19 cellular contexts compared by ENCODE assay signal in the genomic region with DNA sequence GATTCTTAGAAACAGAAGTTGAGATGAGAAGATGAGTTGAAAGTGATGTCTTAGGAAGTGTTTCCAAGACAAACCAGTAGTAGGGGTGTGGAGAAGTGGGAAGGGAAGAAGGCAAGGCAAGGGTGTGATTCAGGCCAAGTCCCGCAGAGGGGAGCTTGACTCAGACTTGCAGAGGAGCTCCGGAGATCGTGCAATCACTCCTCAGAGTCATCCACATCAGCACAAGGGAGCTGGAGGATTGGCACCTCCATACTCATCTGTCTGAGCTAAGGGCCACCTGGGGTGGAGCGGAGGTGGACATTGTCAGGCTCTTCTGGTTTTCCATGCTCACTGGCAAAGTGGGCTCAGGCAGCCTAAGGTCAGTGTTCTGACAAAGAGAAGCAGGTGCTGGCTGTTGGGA. TPM values are rescaled to one million over a fixed set of nuclear protein-coding genes. Genes with fewer than 3 reads are reported as not detected.
DNase-seq lines count a peak whose midpoint lies in the region; ATAC-seq and TF ChIP-seq lines count a peak whose summit lies in the region.
"Had no signal": no experiment of that assay in that cellular context is flagged by ENCODE, and none has a peak within 500 bp of the region (broad histone marks: within the 10 kb centered on the region; RNA-seq: fewer than 3 reads in every experiment).

No MANE protein-coding gene starts in this region.

- ATAC-seq in left lung: peak; percentile 36
- no peak for ATAC-seq in GM18517 (IDR thresholded peaks at IDR 0.05; ENCODE audit: unreplicated experiment)
- no peak for ATAC-seq in GM23338
- ATAC-seq: activated CD4-positive, alpha-beta T cell treated with anti-CD3 and anti-CD28 coated beads for 36 hours; HCT116; naive thymus-derived CD4-positive, alpha-beta T cell had no signal

- peaks cover 5% of the 10 kb centered on the region; the same call in 1 of the 2 replicates for H3K9me2 ChIP-seq in GM23338 (ENCODE audit: insufficient read depth)

- H3K27ac ChIP-seq in left lung (no peak overlapping the region), GM23338 (ENCODE audit: low read depth) (no peak overlapping the region)
- H3K27ac ChIP-seq: epithelial cell of prostate, hepatocyte had no signal

- H3K36me3 Mint-ChIP-seq in GM23338 (ENCODE audit: low read depth): no peaks in the 10 kb centered on the region
- H3K36me3 Mint-ChIP-seq: activated naive CD8-positive, alpha-beta T cell; naive thymus-derived CD4-positive, alpha-beta T cell had no signal

- H3K4me2 ChIP-seq in GM23338: no peak overlapping the region
- H3K4me2 ChIP-seq: hepatocyte had no signal

- DNase-seq in AG09309 (ENCODE audit: low read depth) (peak; percentile 59), HCEC 1CT (peak; percentile 69), choroid plexus epithelial cell (ENCODE audit: low read depth) (peak; percentile 75), left lung (no peak), NCI-H1105 treated with DMSO at 0.1 percent for 48 hours (lab: John Stamatoyannopoulos, UW) (no peak), GM23338 (ENCODE audit: low spot score) (no peak), HK-2 (ENCODE audit: unreplicated experiment) (no peak)
- DNase-seq: activated CD4-positive, alpha-beta T cell treated with anti-CD3 and anti-CD28 coated beads for 36 hours; activated T-cell treated with anti-CD3 and anti-CD28 coated beads for 4 hours; naive thymus-derived CD4-positive, alpha-beta T cell; NCI-H1417; SHP77 treated with DMSO at 0.1 percent for 48 hours; T-helper 9 cell had no signal

- no peaks in the 10 kb centered on the region; the same call in 1 of the 2 replicates for H4K20me1 ChIP-seq in GM23338 (replicated peaks; ENCODE audit: insufficient read depth)

- intact Hi-C loops in left lung (cut with DNase I): no loop called here

- no peak overlapping the region for H3K4me3 Mint-ChIP-seq in GM23338
- H3K4me3 Mint-ChIP-seq: activated CD4-positive, alpha-beta T cell treated with anti-CD3 and anti-CD28 coated beads for 36 hours; activated naive CD8-positive, alpha-beta T cell; naive thymus-derived CD4-positive, alpha-beta T cell had no signal

- no peak overlapping the region for H3K4me3 ChIP-seq in AG09309 (ENCODE audit: control insufficient read depth, low read depth, low read length)
- H3K4me3 ChIP-seq in choroid plexus epithelial cell (ENCODE audit: low read depth, low read length): no peak overlapping the region
- H3K4me3 ChIP-seq in left lung: no peak overlapping the region
- no peak overlapping the region for H3K4me3 ChIP-seq in GM23338
- H3K4me3 ChIP-seq: hepatocyte, tibial nerve had no signal

- no peak overlapping the region for H2AFZ ChIP-seq in GM23338
- H2AFZ ChIP-seq: hepatocyte had no signal

- H3K27me3 ChIP-seq in left lung: peaks cover 0 to 20% of the 10 kb centered on the region in 2 donors
- H3K27me3 ChIP-seq in GM23338 (ENCODE audit: insufficient read depth): peaks cover 11% of the 10 kb centered on the region
- H3K27me3 ChIP-seq: hepatocyte, tibial nerve had no signal

- no peaks in the 10 kb centered on the region; the same call in 2 of the 3 replicates for H3K9me3 Mint-ChIP-seq in GM23338

- H3K9me3 ChIP-seq in left lung: no peaks in the 10 kb centered on the region

- peaks cover 0 to 28% of the 10 kb centered on the region in 2 donors for H3K4me1 ChIP-seq in left lung
- no peaks in the 10 kb centered on the region for H3K4me1 ChIP-seq in GM23338 (ENCODE audit: insufficient read depth)

- H3K36me3 ChIP-seq in left lung: no peaks in the 10 kb centered on the region
- H3K36me3 ChIP-seq in GM23338 (ENCODE audit: insufficient read depth): no peaks in the 10 kb centered on the region
- H3K36me3 ChIP-seq: tibial nerve had no signal

- no peak overlapping the region for H3K27ac Mint-ChIP-seq in GM23338
- H3K27ac Mint-ChIP-seq: activated CD4-positive, alpha-beta T cell treated with anti-CD3 and anti-CD28 coated beads for 36 hours; activated naive CD8-positive, alpha-beta T cell; naive thymus-derived CD4-positive, alpha-beta T cell had no signal

- no peaks in the 10 kb centered on the region for H3F3A ChIP-seq in GM23338 (replicated peaks; ENCODE audit: low read depth)

- peaks cover 6% of the 10 kb centered on the region; the same call in 2 of the 3 replicates for H3K4me1 Mint-ChIP-seq in GM23338
- H3K4me1 Mint-ChIP-seq: activated CD4-positive, alpha-beta T cell treated with anti-CD3 and anti-CD28 coated beads for 36 hours had no signal

- TF ChIP-seq CTCF in AG09309 (IDR thresholded peaks at IDR 0.05; ENCODE audit: control insufficient read depth, insufficient read depth, low read depth, low read length, missing control alignments) (peak; percentile 38), choroid plexus epithelial cell (conservative IDR thresholded peaks at IDR 0.05; ENCODE audit: low read depth, low read length) (peak; percentile 36), left lung (IDR thresholded peaks at IDR 0.05) (no peak), GM23338 (conservative IDR thresholded peaks at IDR 0.05; ENCODE audit: low read depth in 2 of 2) (no peak)

- H3K79me2 ChIP-seq in GM23338 (replicated peaks; ENCODE audit: insufficient read depth): no peaks in the 10 kb centered on the region
- H3K79me2 ChIP-seq: hepatocyte had no signal

- peaks cover 14% of the 10 kb centered on the region for H3K27me3 Mint-ChIP-seq in GM23338 (ENCODE audit: insufficient read depth, low read depth, poor library complexity)

TF ChIP-seq in GM23338, 12 proteins besides CTCF, POLR2A, EP300 and RAD21 (continues in another document):
- TF ChIP-seq JUNB (IDR thresholded peaks at IDR 0.05; ENCODE audit: unreplicated experiment): no peak
- TF ChIP-seq POLR2AphosphoS5 (IDR thresholded peaks at IDR 0.05; ENCODE audit: low read depth): no peak
- no peak for TF ChIP-seq NANOG (IDR thresholded peaks at IDR 0.05; ENCODE audit: borderline replicate concordance)
- TF ChIP-seq, protein P1, sequence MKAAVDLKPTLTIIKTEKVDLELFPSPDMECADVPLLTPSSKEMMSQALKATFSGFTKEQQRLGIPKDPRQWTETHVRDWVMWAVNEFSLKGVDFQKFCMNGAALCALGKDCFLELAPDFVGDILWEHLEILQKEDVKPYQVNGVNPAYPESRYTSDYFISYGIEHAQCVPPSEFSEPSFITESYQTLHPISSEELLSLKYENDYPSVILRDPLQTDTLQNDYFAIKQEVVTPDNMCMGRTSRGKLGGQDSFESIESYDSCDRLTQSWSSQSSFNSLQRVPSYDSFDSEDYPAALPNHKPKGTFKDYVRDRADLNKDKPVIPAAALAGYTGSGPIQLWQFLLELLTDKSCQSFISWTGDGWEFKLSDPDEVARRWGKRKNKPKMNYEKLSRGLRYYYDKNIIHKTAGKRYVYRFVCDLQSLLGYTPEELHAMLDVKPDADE (IDR thresholded peaks at IDR 0.05): no peak
- no peak for TF ChIP-seq ZNF331 (CRISPR knock-in tag; IDR thresholded peaks at IDR 0.05; ENCODE audit: low read depth)
- TF ChIP-seq, protein P2, sequence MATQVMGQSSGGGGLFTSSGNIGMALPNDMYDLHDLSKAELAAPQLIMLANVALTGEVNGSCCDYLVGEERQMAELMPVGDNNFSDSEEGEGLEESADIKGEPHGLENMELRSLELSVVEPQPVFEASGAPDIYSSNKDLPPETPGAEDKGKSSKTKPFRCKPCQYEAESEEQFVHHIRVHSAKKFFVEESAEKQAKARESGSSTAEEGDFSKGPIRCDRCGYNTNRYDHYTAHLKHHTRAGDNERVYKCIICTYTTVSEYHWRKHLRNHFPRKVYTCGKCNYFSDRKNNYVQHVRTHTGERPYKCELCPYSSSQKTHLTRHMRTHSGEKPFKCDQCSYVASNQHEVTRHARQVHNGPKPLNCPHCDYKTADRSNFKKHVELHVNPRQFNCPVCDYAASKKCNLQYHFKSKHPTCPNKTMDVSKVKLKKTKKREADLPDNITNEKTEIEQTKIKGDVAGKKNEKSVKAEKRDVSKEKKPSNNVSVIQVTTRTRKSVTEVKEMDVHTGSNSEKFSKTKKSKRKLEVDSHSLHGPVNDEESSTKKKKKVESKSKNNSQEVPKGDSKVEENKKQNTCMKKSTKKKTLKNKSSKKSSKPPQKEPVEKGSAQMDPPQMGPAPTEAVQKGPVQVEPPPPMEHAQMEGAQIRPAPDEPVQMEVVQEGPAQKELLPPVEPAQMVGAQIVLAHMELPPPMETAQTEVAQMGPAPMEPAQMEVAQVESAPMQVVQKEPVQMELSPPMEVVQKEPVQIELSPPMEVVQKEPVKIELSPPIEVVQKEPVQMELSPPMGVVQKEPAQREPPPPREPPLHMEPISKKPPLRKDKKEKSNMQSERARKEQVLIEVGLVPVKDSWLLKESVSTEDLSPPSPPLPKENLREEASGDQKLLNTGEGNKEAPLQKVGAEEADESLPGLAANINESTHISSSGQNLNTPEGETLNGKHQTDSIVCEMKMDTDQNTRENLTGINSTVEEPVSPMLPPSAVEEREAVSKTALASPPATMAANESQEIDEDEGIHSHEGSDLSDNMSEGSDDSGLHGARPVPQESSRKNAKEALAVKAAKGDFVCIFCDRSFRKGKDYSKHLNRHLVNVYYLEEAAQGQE (IDR thresholded peaks at IDR 0.05; ENCODE audit: unreplicated experiment): no peak

RNA-seq across cellular contexts. Expression of a gene that starts 44.4 kb away (rescaled TPM):
- total RNA-seq in left lung: 1 to 10 TPM; 1.3 to 5.2 TPM
- 0.16 and 0.21 TPM in 2 replicates for total RNA-seq in GM23338 (2014; rRNA removed; shearing (Covaris generic))
- polyA plus RNA-seq in GM23338 (2016; fragmentation: Nextera tagmentation; extraction: Ambion mirVana): 0.38 TPM in 1 of 2 replicates, not detected in the other
- total RNA-seq: activated CD4-positive, alpha-beta T cell treated with anti-CD3 and anti-CD28 coated beads for 36 hours; naive thymus-derived CD4-positive, alpha-beta T cell; tibial nerve had no signal
- polyA plus RNA-seq: naive thymus-derived CD4-positive, alpha-beta T cell had no signal

Comparison
In these comparisons a context has a peak if more than half of its experiments do, and no peak if none do; other contexts are left out.
1. DNase-seq: peak in AG09309 (single experiment), HCEC 1CT (single experiment) and choroid plexus epithelial cell (single experiment); none in left lung (0 of 2), NCI-H1105 treated with DMSO at 0.1 percent for 48 hours (single experiment), GM23338 (single experiment) and HK-2 (single experiment).
2. CTCF ChIP-seq: peak in AG09309 (single experiment) and choroid plexus epithelial cell (single experiment); none in left lung (0 of 2) and GM23338 (0 of 2).